In genomic region chr1:160098852-160099647, GRCh38 we compare ENCODE assay signal across 1 cellular context.
TF ChIP-seq lines count a peak whose summit lies in the region.

No MANE protein-coding gene starts in this region.

TF ChIP-seq in HepG2, 621 proteins besides CTCF, POLR2A, EP300 and RAD21 (continued from another document and continues in another):
- TF ChIP-seq HMGXB3 (CRISPR knock-in tag; IDR thresholded peaks at IDR 0.05; ENCODE audit: borderline replicate concordance) (no peak), THAP11 (CRISPR knock-in tag; IDR thresholded peaks at IDR 0.05) (no peak), ZNF687 (CRISPR knock-in tag; IDR thresholded peaks at IDR 0.05) (peak; percentile 37), ELF3 (CRISPR knock-in tag; IDR thresholded peaks at IDR 0.05) (0 out of 2 replicates have a peak, but pooled peaks have one; percentile 14), SP4 (CRISPR knock-in tag; IDR thresholded peaks at IDR 0.05) (no peak), TSC22D2 (CRISPR knock-in tag; IDR thresholded peaks at IDR 0.05; ENCODE audit: borderline replicate concordance) (no peak), TEAD3 (CRISPR knock-in tag; optimal IDR thresholded peaks at IDR 0.05; ENCODE audit: borderline replicate concordance) (peak; percentile 82), ZNF143 (CRISPR knock-in tag; IDR thresholded peaks at IDR 0.05) (no peak), MTERF4 (CRISPR knock-in tag; IDR thresholded peaks at IDR 0.05) (0 out of 2 replicates have a peak, but pooled peaks have one; percentile 64), NFKB2 (CRISPR knock-in tag; IDR thresholded peaks at IDR 0.05; ENCODE audit: borderline replicate concordance) (no peak), POLR2AphosphoS5 (IDR thresholded peaks at IDR 0.05; ENCODE audit: low read depth, low read length) (peak; percentile 61), THAP9 (CRISPR knock-in tag; IDR thresholded peaks at IDR 0.05; ENCODE audit: borderline replicate concordance) (no peak), HNRNPLL (IDR thresholded peaks at IDR 0.05; ENCODE audit: low read depth, low read length, poor library complexity, severe bottlenecking) (peak; percentile 63), GTF2F1 (IDR thresholded peaks at IDR 0.05; ENCODE audit: low read length) (no peak), ZBTB42 (CRISPR knock-in tag; IDR thresholded peaks at IDR 0.05) (no peak), ZNF138 (CRISPR knock-in tag; IDR thresholded peaks at IDR 0.05; ENCODE audit: low read depth) (no peak), ZNF83 (CRISPR knock-in tag; IDR thresholded peaks at IDR 0.05; ENCODE audit: borderline replicate concordance) (no peak), DNMT1 (CRISPR knock-in tag; IDR thresholded peaks at IDR 0.05) (no peak), LCORL (IDR thresholded peaks at IDR 0.05) (no peak), LCORL (CRISPR knock-in tag; IDR thresholded peaks at IDR 0.05) (no peak), ZNF577 (CRISPR knock-in tag; IDR thresholded peaks at IDR 0.05; ENCODE audit: borderline replicate concordance, low read depth) (no peak), ZSCAN29 (CRISPR knock-in tag; conservative IDR thresholded peaks at IDR 0.05) (no peak), ZNF713 (CRISPR knock-in tag; IDR thresholded peaks at IDR 0.05) (no peak), BORCS8-MEF2B (CRISPR knock-in tag; IDR thresholded peaks at IDR 0.05) (0 out of 2 replicates have a peak, but pooled peaks have one; percentile 51), ZNF567 (CRISPR knock-in tag; IDR thresholded peaks at IDR 0.05; ENCODE audit: borderline replicate concordance) (no peak), ZHX1 (CRISPR knock-in tag; IDR thresholded peaks at IDR 0.05; ENCODE audit: low read depth) (no peak), SP140L (CRISPR knock-in tag; IDR thresholded peaks at IDR 0.05; ENCODE audit: borderline replicate concordance) (no peak), MED8 (CRISPR knock-in tag; IDR thresholded peaks at IDR 0.05; ENCODE audit: insufficient replicate concordance) (no peak), ZNF569 (CRISPR knock-in tag; IDR thresholded peaks at IDR 0.05; ENCODE audit: borderline replicate concordance) (no peak), ZNF703 (CRISPR knock-in tag; IDR thresholded peaks at IDR 0.05; ENCODE audit: borderline replicate concordance) (no peak), ARNT2 (CRISPR knock-in tag; IDR thresholded peaks at IDR 0.05; ENCODE audit: low read depth) (no peak), CEBPB (IDR thresholded peaks at IDR 0.05; ENCODE audit: borderline replicate concordance, low read depth, low read length) (no peak), MAZ (IDR thresholded peaks at IDR 0.05; ENCODE audit: borderline replicate concordance, low read depth, low read length) (no peak), MAZ (CRISPR knock-in tag; IDR thresholded peaks at IDR 0.05; ENCODE audit: low read depth) (no peak), ZNF468 (CRISPR knock-in tag; IDR thresholded peaks at IDR 0.05) (no peak), JDP2 (CRISPR knock-in tag; IDR thresholded peaks at IDR 0.05; ENCODE audit: borderline replicate concordance) (no peak), ZNF572 (CRISPR knock-in tag; IDR thresholded peaks at IDR 0.05) (no peak), ZNF260 (CRISPR knock-in tag; IDR thresholded peaks at IDR 0.05; ENCODE audit: borderline replicate concordance, low read depth) (no peak), IRX3 (CRISPR knock-in tag; IDR thresholded peaks at IDR 0.05; ENCODE audit: borderline replicate concordance, low read depth) (no peak), ZNF101 (CRISPR knock-in tag; IDR thresholded peaks at IDR 0.05; ENCODE audit: borderline replicate concordance, low read depth) (no peak), ZIK1 (CRISPR knock-in tag; IDR thresholded peaks at IDR 0.05; ENCODE audit: borderline replicate concordance, low read depth) (no peak), RARG (CRISPR knock-in tag; IDR thresholded peaks at IDR 0.05; ENCODE audit: low read depth) (no peak), EZH2 (conservative IDR thresholded peaks at IDR 0.05; ENCODE audit: low read depth, low read length) (no peak), BCL6 (CRISPR knock-in tag; IDR thresholded peaks at IDR 0.05) (peak; percentile 61; the same call in 1 of the 2 replicates), ZNF24 (IDR thresholded peaks at IDR 0.05) (no peak), IKZF1 (IDR thresholded peaks at IDR 0.05) (no peak), NFE2 (CRISPR knock-in tag; IDR thresholded peaks at IDR 0.05) (no peak), ZNF615 (CRISPR knock-in tag; IDR thresholded peaks at IDR 0.05; ENCODE audit: borderline replicate concordance) (no peak), RARA (CRISPR knock-in tag; IDR thresholded peaks at IDR 0.05) (no peak), TFE3 (CRISPR knock-in tag; IDR thresholded peaks at IDR 0.05) (no peak), MTA3 (CRISPR knock-in tag; IDR thresholded peaks at IDR 0.05) (no peak), ZNF331 (CRISPR knock-in tag; IDR thresholded peaks at IDR 0.05) (no peak), ZEB1 (IDR thresholded peaks at IDR 0.05; ENCODE audit: insufficient replicate concordance, low read depth) (peak; percentile 40), MTA1 (CRISPR knock-in tag; IDR thresholded peaks at IDR 0.05; ENCODE audit: borderline replicate concordance) (no peak)
